Comparison of ENCODE assay signal across 1 cellular context in the genomic region with DNA sequence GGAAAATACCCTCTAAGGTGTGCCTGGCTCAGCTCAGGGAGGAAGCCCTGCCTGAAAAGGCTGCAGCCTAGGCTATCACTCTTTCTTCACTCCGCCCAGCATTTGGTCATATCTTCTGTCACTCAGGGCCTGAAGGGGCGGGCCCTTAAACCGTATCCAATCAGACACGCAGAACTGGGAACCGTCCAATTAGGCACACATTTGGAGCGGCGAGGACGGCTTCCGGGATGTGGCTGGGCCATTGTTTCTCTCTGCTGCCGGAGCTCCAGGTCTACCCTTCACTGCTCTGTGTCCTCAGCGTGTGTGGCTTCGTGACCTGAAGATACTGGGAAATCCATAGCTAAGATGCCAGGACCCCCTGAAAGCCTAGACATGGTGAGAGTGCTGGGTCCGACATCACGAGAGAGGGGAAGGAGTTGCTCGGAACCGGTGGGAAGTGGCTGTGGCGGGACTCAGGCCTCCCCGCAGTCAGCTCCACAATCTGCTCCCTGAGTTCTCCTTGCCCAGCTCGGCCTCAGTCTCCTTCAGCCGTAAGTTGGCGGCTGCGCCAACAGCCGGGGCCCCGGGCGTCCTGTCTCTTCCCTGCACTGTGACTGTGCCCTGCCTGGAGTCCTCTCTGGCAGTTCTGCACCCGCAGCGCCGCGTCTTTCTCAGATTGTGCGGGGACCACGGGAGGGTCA.
TF ChIP-seq lines count a peak whose summit lies in the region.

Gene ZNF493, plus strand, starts transcription at position 241 of the 680 bp plus-strand sequence. Its CDS starts 105 bp downstream, at position 346.

TF ChIP-seq in HepG2, 621 proteins besides CTCF, POLR2A, EP300 and RAD21 (continued from another document and continues in another):
- TF ChIP-seq, protein P1, sequence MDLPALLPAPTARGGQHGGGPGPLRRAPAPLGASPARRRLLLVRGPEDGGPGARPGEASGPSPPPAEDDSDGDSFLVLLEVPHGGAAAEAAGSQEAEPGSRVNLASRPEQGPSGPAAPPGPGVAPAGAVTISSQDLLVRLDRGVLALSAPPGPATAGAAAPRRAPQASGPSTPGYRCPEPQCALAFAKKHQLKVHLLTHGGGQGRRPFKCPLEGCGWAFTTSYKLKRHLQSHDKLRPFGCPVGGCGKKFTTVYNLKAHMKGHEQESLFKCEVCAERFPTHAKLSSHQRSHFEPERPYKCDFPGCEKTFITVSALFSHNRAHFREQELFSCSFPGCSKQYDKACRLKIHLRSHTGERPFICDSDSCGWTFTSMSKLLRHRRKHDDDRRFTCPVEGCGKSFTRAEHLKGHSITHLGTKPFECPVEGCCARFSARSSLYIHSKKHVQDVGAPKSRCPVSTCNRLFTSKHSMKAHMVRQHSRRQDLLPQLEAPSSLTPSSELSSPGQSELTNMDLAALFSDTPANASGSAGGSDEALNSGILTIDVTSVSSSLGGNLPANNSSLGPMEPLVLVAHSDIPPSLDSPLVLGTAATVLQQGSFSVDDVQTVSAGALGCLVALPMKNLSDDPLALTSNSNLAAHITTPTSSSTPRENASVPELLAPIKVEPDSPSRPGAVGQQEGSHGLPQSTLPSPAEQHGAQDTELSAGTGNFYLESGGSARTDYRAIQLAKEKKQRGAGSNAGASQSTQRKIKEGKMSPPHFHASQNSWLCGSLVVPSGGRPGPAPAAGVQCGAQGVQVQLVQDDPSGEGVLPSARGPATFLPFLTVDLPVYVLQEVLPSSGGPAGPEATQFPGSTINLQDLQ (CRISPR knock-in tag; IDR thresholded peaks at IDR 0.05) = no peak
- no peak for TF ChIP-seq MXD4 (CRISPR knock-in tag; IDR thresholded peaks at IDR 0.05)
- TF ChIP-seq ZBTB7A (CRISPR knock-in tag; IDR thresholded peaks at IDR 0.05) = no peak
- no peak for TF ChIP-seq ZNF367 (CRISPR knock-in tag; IDR thresholded peaks at IDR 0.05; ENCODE audit: borderline replicate concordance)
- no peak for TF ChIP-seq RBAK (CRISPR knock-in tag; IDR thresholded peaks at IDR 0.05)
- no peak for TF ChIP-seq ZNF333 (CRISPR knock-in tag; IDR thresholded peaks at IDR 0.05; ENCODE audit: borderline replicate concordance)
- no peak for TF ChIP-seq ZNF646 (CRISPR knock-in tag; IDR thresholded peaks at IDR 0.05)
- 0 out of 2 replicates have a peak, but pooled peaks have one; percentile 25 for TF ChIP-seq ZMYM3 (CRISPR knock-in tag; IDR thresholded peaks at IDR 0.05)
- TF ChIP-seq, protein P2, sequence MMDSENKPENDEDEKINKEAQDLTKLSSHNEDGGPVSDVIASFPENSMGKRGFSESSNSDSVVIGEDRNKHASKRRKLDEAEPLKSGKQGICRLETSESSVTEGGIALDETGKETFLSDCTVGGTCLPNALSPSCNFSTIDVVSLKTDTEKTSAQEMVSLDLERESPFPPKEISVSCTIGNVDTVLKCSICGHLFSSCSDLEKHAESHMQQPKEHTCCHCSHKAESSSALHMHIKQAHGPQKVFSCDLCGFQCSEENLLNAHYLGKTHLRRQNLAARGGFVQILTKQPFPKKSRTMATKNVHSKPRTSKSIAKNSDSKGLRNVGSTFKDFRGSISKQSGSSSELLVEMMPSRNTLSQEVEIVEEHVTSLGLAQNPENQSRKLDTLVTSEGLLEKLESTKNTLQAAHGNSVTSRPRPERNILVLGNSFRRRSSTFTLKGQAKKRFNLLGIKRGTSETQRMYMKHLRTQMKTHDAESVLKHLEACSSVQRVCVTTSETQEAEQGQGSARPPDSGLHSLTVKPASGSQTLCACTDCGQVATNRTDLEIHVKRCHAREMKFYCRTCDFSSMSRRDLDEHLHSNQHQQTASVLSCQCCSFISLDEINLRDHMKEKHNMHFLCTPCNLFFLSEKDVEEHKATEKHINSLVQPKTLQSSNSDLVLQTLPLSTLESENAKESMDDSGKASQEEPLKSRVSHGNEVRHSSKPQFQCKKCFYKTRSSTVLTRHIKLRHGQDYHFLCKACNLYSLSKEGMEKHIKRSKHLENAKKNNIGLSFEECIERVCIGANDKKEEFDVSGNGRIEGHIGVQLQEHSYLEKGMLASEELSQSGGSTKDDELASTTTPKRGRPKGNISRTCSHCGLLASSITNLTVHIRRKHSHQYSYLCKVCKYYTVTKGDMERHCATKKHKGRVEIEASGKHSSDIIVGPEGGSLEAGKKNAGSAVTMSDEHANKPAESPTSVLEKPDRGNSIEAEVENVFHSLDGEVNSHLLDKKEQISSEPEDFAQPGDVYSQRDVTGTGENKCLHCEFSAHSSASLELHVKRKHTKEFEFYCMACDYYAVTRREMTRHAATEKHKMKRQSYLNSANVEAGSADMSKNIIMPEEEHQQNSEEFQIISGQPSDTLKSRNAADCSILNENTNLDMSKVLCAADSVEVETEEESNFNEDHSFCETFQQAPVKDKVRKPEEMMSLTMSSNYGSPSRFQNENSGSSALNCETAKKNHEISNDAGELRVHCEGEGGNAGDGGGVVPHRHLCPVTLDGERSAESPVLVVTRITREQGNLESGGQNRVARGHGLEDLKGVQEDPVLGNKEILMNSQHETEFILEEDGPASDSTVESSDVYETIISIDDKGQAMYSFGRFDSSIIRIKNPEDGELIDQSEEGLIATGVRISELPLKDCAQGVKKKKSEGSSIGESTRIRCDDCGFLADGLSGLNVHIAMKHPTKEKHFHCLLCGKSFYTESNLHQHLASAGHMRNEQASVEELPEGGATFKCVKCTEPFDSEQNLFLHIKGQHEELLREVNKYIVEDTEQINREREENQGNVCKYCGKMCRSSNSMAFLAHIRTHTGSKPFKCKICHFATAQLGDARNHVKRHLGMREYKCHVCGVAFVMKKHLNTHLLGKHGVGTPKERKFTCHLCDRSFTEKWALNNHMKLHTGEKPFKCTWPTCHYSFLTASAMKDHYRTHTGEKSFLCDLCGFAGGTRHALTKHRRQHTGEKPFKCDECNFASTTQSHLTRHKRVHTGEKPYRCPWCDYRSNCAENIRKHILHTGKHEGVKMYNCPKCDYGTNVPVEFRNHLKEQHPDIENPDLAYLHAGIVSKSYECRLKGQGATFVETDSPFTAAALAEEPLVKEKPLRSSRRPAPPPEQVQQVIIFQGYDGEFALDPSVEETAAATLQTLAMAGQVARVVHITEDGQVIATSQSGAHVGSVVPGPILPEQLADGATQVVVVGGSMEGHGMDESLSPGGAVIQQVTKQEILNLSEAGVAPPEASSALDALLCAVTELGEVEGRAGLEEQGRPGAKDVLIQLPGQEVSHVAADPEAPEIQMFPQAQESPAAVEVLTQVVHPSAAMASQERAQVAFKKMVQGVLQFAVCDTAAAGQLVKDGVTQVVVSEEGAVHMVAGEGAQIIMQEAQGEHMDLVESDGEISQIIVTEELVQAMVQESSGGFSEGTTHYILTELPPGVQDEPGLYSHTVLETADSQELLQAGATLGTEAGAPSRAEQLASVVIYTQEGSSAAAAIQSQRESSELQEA (CRISPR knock-in tag; IDR thresholded peaks at IDR 0.05; ENCODE audit: not compliant biosample characterization) = no peak
- TF ChIP-seq MEIS1 (CRISPR knock-in tag; IDR thresholded peaks at IDR 0.05; ENCODE audit: borderline replicate concordance) = 0 out of 2 replicates have a peak, but pooled peaks have one; percentile 43
- no peak for TF ChIP-seq ZNF530 (CRISPR knock-in tag; IDR thresholded peaks at IDR 0.05; ENCODE audit: low read depth)
- no peak for TF ChIP-seq KLF9 (CRISPR knock-in tag; IDR thresholded peaks at IDR 0.05; ENCODE audit: low read depth)
- no peak for TF ChIP-seq NPAS2 (CRISPR knock-in tag; IDR thresholded peaks at IDR 0.05; ENCODE audit: borderline replicate concordance)
- no peak for TF ChIP-seq NFE2L2 (IDR thresholded peaks at IDR 0.05; ENCODE audit: low read length)
- no peak for TF ChIP-seq TCF7L2 (IDR thresholded peaks at IDR 0.05; ENCODE audit: low read depth, low read length)
- no peak for TF ChIP-seq MIER3 (CRISPR knock-in tag; IDR thresholded peaks at IDR 0.05; ENCODE audit: borderline replicate concordance)
- TF ChIP-seq ZNF335 (CRISPR knock-in tag; IDR thresholded peaks at IDR 0.05) = no peak
- TF ChIP-seq KLF12 (CRISPR knock-in tag; IDR thresholded peaks at IDR 0.05; ENCODE audit: borderline replicate concordance) = no peak
- TF ChIP-seq CREM (IDR thresholded peaks at IDR 0.05) = peak; percentile 61
- TF ChIP-seq CREM (CRISPR knock-in tag; IDR thresholded peaks at IDR 0.05) = no peak
- no peak for TF ChIP-seq ZNF382 (CRISPR knock-in tag; IDR thresholded peaks at IDR 0.05; ENCODE audit: borderline replicate concordance)
- TF ChIP-seq, protein P3, sequence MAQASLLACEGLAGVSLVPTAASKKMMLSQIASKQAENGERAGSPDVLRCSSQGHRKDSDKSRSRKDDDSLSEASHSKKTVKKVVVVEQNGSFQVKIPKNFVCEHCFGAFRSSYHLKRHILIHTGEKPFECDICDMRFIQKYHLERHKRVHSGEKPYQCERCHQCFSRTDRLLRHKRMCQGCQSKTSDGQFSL (CRISPR knock-in tag; IDR thresholded peaks at IDR 0.05) = no peak
- no peak for TF ChIP-seq CENPT (CRISPR knock-in tag; IDR thresholded peaks at IDR 0.05; ENCODE audit: low read depth)
- no peak for TF ChIP-seq KLF16 (CRISPR knock-in tag; IDR thresholded peaks at IDR 0.05)
- peak; percentile 64; the same call in 1 of the 2 replicates for TF ChIP-seq KDM2A (CRISPR knock-in tag; IDR thresholded peaks at IDR 0.05; ENCODE audit: borderline replicate concordance, low read depth)
- TF ChIP-seq ZNF670 (CRISPR knock-in tag; IDR thresholded peaks at IDR 0.05; ENCODE audit: borderline replicate concordance) = no peak
- no peak for TF ChIP-seq ZNF878 (CRISPR knock-in tag; IDR thresholded peaks at IDR 0.05)
- TF ChIP-seq SMAD3 (CRISPR knock-in tag; IDR thresholded peaks at IDR 0.05) = no peak
- TF ChIP-seq, protein P4, sequence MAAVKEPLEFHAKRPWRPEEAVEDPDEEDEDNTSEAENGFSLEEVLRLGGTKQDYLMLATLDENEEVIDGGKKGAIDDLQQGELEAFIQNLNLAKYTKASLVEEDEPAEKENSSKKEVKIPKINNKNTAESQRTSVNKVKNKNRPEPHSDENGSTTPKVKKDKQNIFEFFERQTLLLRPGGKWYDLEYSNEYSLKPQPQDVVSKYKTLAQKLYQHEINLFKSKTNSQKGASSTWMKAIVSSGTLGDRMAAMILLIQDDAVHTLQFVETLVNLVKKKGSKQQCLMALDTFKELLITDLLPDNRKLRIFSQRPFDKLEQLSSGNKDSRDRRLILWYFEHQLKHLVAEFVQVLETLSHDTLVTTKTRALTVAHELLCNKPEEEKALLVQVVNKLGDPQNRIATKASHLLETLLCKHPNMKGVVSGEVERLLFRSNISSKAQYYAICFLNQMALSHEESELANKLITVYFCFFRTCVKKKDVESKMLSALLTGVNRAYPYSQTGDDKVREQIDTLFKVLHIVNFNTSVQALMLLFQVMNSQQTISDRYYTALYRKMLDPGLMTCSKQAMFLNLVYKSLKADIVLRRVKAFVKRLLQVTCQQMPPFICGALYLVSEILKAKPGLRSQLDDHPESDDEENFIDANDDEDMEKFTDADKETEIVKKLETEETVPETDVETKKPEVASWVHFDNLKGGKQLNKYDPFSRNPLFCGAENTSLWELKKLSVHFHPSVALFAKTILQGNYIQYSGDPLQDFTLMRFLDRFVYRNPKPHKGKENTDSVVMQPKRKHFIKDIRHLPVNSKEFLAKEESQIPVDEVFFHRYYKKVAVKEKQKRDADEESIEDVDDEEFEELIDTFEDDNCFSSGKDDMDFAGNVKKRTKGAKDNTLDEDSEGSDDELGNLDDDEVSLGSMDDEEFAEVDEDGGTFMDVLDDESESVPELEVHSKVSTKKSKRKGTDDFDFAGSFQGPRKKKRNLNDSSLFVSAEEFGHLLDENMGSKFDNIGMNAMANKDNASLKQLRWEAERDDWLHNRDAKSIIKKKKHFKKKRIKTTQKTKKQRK (IDR thresholded peaks at IDR 0.05; ENCODE audit: low read length) = no peak
- no peak for TF ChIP-seq ZNF124 (CRISPR knock-in tag; IDR thresholded peaks at IDR 0.05)
- TF ChIP-seq ZNF10 (CRISPR knock-in tag; IDR thresholded peaks at IDR 0.05; ENCODE audit: borderline replicate concordance, low read depth) = no peak
- TF ChIP-seq CREBL2 (CRISPR knock-in tag; IDR thresholded peaks at IDR 0.05; ENCODE audit: borderline replicate concordance) = no peak
- TF ChIP-seq ZNF232 (CRISPR knock-in tag; IDR thresholded peaks at IDR 0.05; ENCODE audit: borderline replicate concordance) = no peak
- TF ChIP-seq HDAC1 (CRISPR knock-in tag; IDR thresholded peaks at IDR 0.05) = no peak; the same call in 1 of the 2 replicates
- peak; percentile 30; the same call in 1 of the 2 replicates for TF ChIP-seq YEATS4 (CRISPR knock-in tag; IDR thresholded peaks at IDR 0.05; ENCODE audit: borderline replicate concordance)
- no peak for TF ChIP-seq RARA (CRISPR knock-in tag; IDR thresholded peaks at IDR 0.05)
- peak; percentile 64; the same call in 1 of the 2 replicates for TF ChIP-seq ZBTB20 (CRISPR knock-in tag; IDR thresholded peaks at IDR 0.05; ENCODE audit: borderline replicate concordance, low read depth)
- no peak for TF ChIP-seq ZNF839 (CRISPR knock-in tag; IDR thresholded peaks at IDR 0.05; ENCODE audit: borderline replicate concordance)
